Comparison of ENCODE assay signal across 1 cellular context in the genomic region with DNA sequence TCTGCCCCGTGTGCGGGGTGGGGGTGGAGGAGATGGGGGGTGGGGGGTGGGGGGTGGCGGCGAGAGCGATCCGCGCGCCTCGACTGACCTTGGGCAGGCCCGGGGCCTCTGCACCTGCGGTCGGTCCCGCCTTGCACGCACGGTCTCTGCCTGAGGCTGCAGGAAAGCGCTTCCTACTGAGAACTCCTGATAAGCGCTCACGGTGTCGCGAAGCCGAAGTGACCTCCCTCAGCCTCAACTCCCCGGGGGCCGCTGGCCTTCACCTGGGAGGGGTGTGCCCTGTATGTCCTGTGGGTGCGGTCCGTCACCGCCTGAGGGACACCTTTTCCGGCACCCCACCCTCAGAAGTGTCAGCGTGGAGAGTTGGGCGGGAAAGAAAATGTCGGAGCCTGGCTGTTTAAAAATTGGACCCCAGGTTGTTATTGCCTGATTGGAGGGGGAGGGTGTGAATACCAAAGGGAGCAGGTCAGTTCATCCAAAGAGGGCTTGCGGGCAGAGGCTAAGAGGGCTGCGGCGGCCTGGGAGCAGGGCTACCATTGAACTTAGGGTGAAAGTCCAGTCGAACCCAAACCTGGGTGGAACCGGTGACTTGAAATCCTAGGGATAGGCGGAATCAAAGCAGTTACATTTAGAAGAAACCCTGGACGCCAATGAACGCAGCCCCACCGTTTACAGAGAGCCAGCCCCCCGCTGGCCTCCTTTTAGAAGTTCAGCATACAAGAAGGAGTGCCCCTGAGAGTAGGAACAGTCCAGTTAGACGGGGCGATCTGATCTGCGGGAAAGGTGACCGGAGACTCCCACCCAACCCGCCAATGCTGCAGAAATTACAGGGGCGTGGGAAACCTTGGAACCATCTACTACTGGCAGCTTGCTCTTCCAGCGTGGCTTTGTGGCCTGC.
A peak's percentile ranks its signal among the peaks of the same experiment; 100 is the strongest.
TF ChIP-seq lines count a peak whose summit lies in the region.

No MANE protein-coding gene starts in this region.

TF ChIP-seq in HepG2, 621 proteins besides CTCF, POLR2A, EP300 and RAD21:
- 0 out of 2 replicates have a peak, but pooled peaks have one; percentile 27 for TF ChIP-seq PCBP1 (IDR thresholded peaks at IDR 0.05; ENCODE audit: borderline replicate concordance, low read depth, low read length)
- TF ChIP-seq, protein P1, sequence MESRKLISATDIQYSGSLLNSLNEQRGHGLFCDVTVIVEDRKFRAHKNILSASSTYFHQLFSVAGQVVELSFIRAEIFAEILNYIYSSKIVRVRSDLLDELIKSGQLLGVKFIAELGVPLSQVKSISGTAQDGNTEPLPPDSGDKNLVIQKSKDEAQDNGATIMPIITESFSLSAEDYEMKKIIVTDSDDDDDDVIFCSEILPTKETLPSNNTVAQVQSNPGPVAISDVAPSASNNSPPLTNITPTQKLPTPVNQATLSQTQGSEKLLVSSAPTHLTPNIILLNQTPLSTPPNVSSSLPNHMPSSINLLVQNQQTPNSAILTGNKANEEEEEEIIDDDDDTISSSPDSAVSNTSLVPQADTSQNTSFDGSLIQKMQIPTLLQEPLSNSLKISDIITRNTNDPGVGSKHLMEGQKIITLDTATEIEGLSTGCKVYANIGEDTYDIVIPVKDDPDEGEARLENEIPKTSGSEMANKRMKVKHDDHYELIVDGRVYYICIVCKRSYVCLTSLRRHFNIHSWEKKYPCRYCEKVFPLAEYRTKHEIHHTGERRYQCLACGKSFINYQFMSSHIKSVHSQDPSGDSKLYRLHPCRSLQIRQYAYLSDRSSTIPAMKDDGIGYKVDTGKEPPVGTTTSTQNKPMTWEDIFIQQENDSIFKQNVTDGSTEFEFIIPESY (CRISPR knock-in tag; IDR thresholded peaks at IDR 0.05) = peak; percentile 64; the same call in 1 of the 2 replicates
- no peak for TF ChIP-seq RFXANK (CRISPR knock-in tag; IDR thresholded peaks at IDR 0.05)
- no peak for TF ChIP-seq ZNF350 (CRISPR knock-in tag; IDR thresholded peaks at IDR 0.05; ENCODE audit: borderline replicate concordance, low read depth)
- TF ChIP-seq, protein P2, sequence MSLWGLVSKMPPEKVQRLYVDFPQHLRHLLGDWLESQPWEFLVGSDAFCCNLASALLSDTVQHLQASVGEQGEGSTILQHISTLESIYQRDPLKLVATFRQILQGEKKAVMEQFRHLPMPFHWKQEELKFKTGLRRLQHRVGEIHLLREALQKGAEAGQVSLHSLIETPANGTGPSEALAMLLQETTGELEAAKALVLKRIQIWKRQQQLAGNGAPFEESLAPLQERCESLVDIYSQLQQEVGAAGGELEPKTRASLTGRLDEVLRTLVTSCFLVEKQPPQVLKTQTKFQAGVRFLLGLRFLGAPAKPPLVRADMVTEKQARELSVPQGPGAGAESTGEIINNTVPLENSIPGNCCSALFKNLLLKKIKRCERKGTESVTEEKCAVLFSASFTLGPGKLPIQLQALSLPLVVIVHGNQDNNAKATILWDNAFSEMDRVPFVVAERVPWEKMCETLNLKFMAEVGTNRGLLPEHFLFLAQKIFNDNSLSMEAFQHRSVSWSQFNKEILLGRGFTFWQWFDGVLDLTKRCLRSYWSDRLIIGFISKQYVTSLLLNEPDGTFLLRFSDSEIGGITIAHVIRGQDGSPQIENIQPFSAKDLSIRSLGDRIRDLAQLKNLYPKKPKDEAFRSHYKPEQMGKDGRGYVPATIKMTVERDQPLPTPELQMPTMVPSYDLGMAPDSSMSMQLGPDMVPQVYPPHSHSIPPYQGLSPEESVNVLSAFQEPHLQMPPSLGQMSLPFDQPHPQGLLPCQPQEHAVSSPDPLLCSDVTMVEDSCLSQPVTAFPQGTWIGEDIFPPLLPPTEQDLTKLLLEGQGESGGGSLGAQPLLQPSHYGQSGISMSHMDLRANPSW (CRISPR knock-in tag; IDR thresholded peaks at IDR 0.05; ENCODE audit: borderline replicate concordance) = no peak
- peak; percentile 60 for TF ChIP-seq HNRNPK (IDR thresholded peaks at IDR 0.05; ENCODE audit: low read depth, low read length, poor library complexity, severe bottlenecking)
- TF ChIP-seq, protein P3, sequence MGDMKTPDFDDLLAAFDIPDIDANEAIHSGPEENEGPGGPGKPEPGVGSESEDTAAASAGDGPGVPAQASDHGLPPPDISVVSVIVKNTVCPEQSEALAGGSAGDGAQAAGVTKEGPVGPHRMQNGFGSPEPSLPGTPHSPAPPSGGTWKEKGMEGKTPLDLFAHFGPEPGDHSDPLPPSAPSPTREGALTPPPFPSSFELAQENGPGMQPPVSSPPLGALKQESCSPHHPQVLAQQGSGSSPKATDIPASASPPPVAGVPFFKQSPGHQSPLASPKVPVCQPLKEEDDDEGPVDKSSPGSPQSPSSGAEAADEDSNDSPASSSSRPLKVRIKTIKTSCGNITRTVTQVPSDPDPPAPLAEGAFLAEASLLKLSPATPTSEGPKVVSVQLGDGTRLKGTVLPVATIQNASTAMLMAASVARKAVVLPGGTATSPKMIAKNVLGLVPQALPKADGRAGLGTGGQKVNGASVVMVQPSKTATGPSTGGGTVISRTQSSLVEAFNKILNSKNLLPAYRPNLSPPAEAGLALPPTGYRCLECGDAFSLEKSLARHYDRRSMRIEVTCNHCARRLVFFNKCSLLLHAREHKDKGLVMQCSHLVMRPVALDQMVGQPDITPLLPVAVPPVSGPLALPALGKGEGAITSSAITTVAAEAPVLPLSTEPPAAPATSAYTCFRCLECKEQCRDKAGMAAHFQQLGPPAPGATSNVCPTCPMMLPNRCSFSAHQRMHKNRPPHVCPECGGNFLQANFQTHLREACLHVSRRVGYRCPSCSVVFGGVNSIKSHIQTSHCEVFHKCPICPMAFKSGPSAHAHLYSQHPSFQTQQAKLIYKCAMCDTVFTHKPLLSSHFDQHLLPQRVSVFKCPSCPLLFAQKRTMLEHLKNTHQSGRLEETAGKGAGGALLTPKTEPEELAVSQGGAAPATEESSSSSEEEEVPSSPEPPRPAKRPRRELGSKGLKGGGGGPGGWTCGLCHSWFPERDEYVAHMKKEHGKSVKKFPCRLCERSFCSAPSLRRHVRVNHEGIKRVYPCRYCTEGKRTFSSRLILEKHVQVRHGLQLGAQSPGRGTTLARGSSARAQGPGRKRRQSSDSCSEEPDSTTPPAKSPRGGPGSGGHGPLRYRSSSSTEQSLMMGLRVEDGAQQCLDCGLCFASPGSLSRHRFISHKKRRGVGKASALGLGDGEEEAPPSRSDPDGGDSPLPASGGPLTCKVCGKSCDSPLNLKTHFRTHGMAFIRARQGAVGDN (CRISPR knock-in tag; IDR thresholded peaks at IDR 0.05) = peak; percentile 16; the same call in 1 of the 2 replicates
